In genomic region chr3:155870945-155871745, GRCh38 we compare ENCODE assay signal across 8 cellular contexts. TPM values are rescaled to one million over a fixed set of nuclear protein-coding genes. Genes with fewer than 3 reads are reported as not detected.
DNase-seq lines count a peak whose midpoint lies in the region; ATAC-seq and TF ChIP-seq lines count a peak whose summit lies in the region.

No MANE protein-coding gene starts in this region.

- POLR2A ChIA-PET in SK-N-SH (lab: Yijun Ruan, JAX), result interaction anchor here (3.2 kb wide), 1 partner anchor 65 kb away, joined by 17 read pairs; the partner anchor contains the start of gene C3orf33

- H3K4me1 ChIP-seq in SK-N-SH (ENCODE audit: control insufficient read depth in 1 of 2, insufficient read depth in 2 of 2, low read depth in 1 of 2, low read length in 1 of 2) (peaks cover 8 to 13% of the 10 kb centered on the region in 2 experiments; a peak in 3 of 4 replicates), heart left ventricle (peaks cover 0 to 33% (median 21%) of the 10 kb centered on the region in 12 donors), prostate gland (replicated peaks) (no peaks in the 10 kb centered on the region)

- H3K9me3 ChIP-seq in SK-N-SH (no peaks in the 10 kb centered on the region), heart left ventricle (no peaks in the 10 kb centered on the region), prostate gland (no peaks in the 10 kb centered on the region)

- intact Hi-C loops in heart left ventricle (cut with DNase I) (loop anchor here in 9 of 10 donors (1.0 to 10.0 kb wide), 8 partner anchors 16 to 1546 kb away; partner anchors contain the start of genes SLC33A1 (in 6 of the 9), C3orf33 (in 5 of the 9), DHX36 (in 1 of the 9) and PLCH1 (in 1 of the 9)), prostate gland (cut with DNase I) (loop anchor here (1.0 to 5.0 kb wide), 2 partner anchors 17 to 64 kb away; partner anchors contain the start of genes C3orf33 and SLC33A1)

- TF ChIP-seq CTCF in SK-N-SH (IDR thresholded peaks at IDR 0.05), result no peak
- no peak for TF ChIP-seq CTCF in heart left ventricle (IDR thresholded peaks at IDR 0.05)
- no peak for TF ChIP-seq CTCF in prostate gland (IDR thresholded peaks at IDR 0.05)

- peak overlapping the region; percentile 85 to 96 for H3K4me3 ChIP-seq in SK-N-SH (ENCODE audit: low read depth in 2 of 2, low read length in 1 of 2)
- H3K4me3 ChIP-seq in heart left ventricle, result peak overlapping the region; percentile 71 to 100 (median 96)
- H3K4me3 ChIP-seq in prostate gland, result peak overlapping the region; percentile 89 to 98

- H3K27ac ChIP-seq in SK-N-SH (ENCODE audit: low read depth in 2 of 2, low read length in 1 of 2) (peak overlapping the region; percentile 86 to 92), heart left ventricle (peak overlapping the region; percentile 52 to 99 (median 94)), prostate gland (peak overlapping the region; percentile 86 to 92)

- H3K36me3 ChIP-seq in SK-N-SH (replicated peaks in 1 of 2; ENCODE audit: control insufficient read depth in 1 of 2, insufficient read depth in 2 of 2, low read length in 1 of 2), result no peaks in the 10 kb centered on the region
- no peaks in the 10 kb centered on the region for H3K36me3 ChIP-seq in heart left ventricle
- no peaks in the 10 kb centered on the region for H3K36me3 ChIP-seq in prostate gland

- H3K27me3 ChIP-seq in SK-N-SH (ENCODE audit: insufficient read depth) (no peaks in the 10 kb centered on the region), heart left ventricle (no peaks in the 10 kb centered on the region), prostate gland (replicated peaks; ENCODE audit: insufficient read depth) (no peaks in the 10 kb centered on the region)

- TF ChIP-seq EP300 in SK-N-SH (IDR thresholded peaks at IDR 0.05; ENCODE audit: borderline replicate concordance in 1 of 2, low read depth in 1 of 2, low read length in 1 of 2), result 0 out of 4 replicates have a peak, but pooled peaks of 1 of the 2 experiments have one; percentile 8

- no peaks in the 10 kb centered on the region for H3K9me2 ChIP-seq in SK-N-SH

- H3F3A ChIP-seq in SK-N-SH (replicated peaks; ENCODE audit: insufficient read depth), result peaks cover 9% of the 10 kb centered on the region

- peak in 12 of 14 donors; percentile 11 to 77 (median 61) for DNase-seq in C1 segment of cervical spinal cord (lab: John Stamatoyannopoulos, UW)
- DNase-seq in SK-N-SH, result peak; percentile 78
- peak; percentile 14 for DNase-seq in activated naive CD8-positive, alpha-beta T cell treated with anti-CD3 and anti-CD28 coated beads, Interleukin-2, amount 50 U/mL, for 16 hours (ENCODE audit: low read depth, low spot score)
- DNase-seq in heart left ventricle, result peak; percentile 57 to 81 (median 65)
- DNase-seq in prostate gland (ENCODE audit: low spot score), result peak; percentile 45
- DNase-seq in NCI-H1436 (lab: John Stamatoyannopoulos, UW), result no peak

- ATAC-seq in GM19035 (IDR thresholded peaks at IDR 0.05; ENCODE audit: unreplicated experiment), result peak; percentile 39
- ATAC-seq in HG03342 (IDR thresholded peaks at IDR 0.05; ENCODE audit: unreplicated experiment), result peak; percentile 15
- ATAC-seq in heart left ventricle, result peak in 3 of 4 donors; percentile 31 to 47 (median 45)

- peak overlapping the region; percentile 96 for H3K9ac ChIP-seq in SK-N-SH

- H3K4me2 ChIP-seq in SK-N-SH, result peak overlapping the region; percentile 98

- H2AFZ ChIP-seq in SK-N-SH (ENCODE audit: low read depth), result peak overlapping the region; percentile 86

- WGBS in SK-N-SH (ENCODE audit: low lambda C conversion rate), result 0% methylated on average over 14 of the region's 85 CpGs
- WGBS in heart left ventricle, 4 donors, result 0 to 1% (median 0%) methylated on average over 31 to 85 of the region's 85 CpGs
- under 1% methylated on average over 68 of the region's 85 CpGs for WGBS in prostate gland

- TF ChIP-seq POLR2A in heart left ventricle (IDR thresholded peaks at IDR 0.05) (no peak), prostate gland (IDR thresholded peaks at IDR 0.05) (peak; percentile 25)

- TF ChIP-seq RAD21 in SK-N-SH (IDR thresholded peaks at IDR 0.05; ENCODE audit: low read length), result no peak

- CTCF ChIA-PET in SK-N-SH (lab: Yijun Ruan, JAX), result interaction anchor here (1.2 to 5.6 kb wide), 6 partner anchors 11 to 65 kb away, joined by 3 to 49 read pairs (median 4); partner anchors contain the start of gene C3orf33

- peaks cover 40% of the 10 kb centered on the region for H4K20me1 ChIP-seq in SK-N-SH (ENCODE audit: insufficient read depth)

- peaks cover 56% of the 10 kb centered on the region for H3K79me2 ChIP-seq in SK-N-SH (ENCODE audit: insufficient read depth)

TF ChIP-seq in SK-N-SH, 30 proteins besides CTCF, POLR2A, EP300 and RAD21 (continues in another document):
- TF ChIP-seq, protein P1, sequence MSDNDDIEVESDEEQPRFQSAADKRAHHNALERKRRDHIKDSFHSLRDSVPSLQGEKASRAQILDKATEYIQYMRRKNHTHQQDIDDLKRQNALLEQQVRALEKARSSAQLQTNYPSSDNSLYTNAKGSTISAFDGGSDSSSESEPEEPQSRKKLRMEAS (IDR thresholded peaks at IDR 0.05; ENCODE audit: low read depth), result peak; percentile 29; the same call in 1 of the 2 replicates
- TF ChIP-seq, protein P2, sequence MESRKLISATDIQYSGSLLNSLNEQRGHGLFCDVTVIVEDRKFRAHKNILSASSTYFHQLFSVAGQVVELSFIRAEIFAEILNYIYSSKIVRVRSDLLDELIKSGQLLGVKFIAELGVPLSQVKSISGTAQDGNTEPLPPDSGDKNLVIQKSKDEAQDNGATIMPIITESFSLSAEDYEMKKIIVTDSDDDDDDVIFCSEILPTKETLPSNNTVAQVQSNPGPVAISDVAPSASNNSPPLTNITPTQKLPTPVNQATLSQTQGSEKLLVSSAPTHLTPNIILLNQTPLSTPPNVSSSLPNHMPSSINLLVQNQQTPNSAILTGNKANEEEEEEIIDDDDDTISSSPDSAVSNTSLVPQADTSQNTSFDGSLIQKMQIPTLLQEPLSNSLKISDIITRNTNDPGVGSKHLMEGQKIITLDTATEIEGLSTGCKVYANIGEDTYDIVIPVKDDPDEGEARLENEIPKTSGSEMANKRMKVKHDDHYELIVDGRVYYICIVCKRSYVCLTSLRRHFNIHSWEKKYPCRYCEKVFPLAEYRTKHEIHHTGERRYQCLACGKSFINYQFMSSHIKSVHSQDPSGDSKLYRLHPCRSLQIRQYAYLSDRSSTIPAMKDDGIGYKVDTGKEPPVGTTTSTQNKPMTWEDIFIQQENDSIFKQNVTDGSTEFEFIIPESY (IDR thresholded peaks at IDR 0.05; ENCODE audit: borderline replicate concordance, low read depth), result no peak
- TF ChIP-seq TAF1 (IDR thresholded peaks at IDR 0.05; ENCODE audit: borderline replicate concordance, low read depth, low read length), result no peak
- no peak for TF ChIP-seq RFX5 (IDR thresholded peaks at IDR 0.05; ENCODE audit: low read length)
- TF ChIP-seq ELF1 (IDR thresholded peaks at IDR 0.05), result no peak
- TF ChIP-seq NFIC (IDR thresholded peaks at IDR 0.05; ENCODE audit: borderline replicate concordance), result no peak
- TF ChIP-seq MXI1 (IDR thresholded peaks at IDR 0.05; ENCODE audit: low read depth, low read length), result no peak
- no peak for TF ChIP-seq CHD2 (IDR thresholded peaks at IDR 0.05; ENCODE audit: low read length, partially characterized antibody)
- no peak for TF ChIP-seq EZH2phosphoT487 (IDR thresholded peaks at IDR 0.05; ENCODE audit: borderline replicate concordance, low read depth)
- TF ChIP-seq TEAD4 (IDR thresholded peaks at IDR 0.05; ENCODE audit: borderline replicate concordance, insufficient read depth), result no peak
- TF ChIP-seq REST (IDR thresholded peaks at IDR 0.05; ENCODE audit: low read depth, low read length), result no peak
- no peak for TF ChIP-seq JUND (IDR thresholded peaks at IDR 0.05)

RNA-seq across cellular contexts. Expression of gene GMPS, which starts 0.7 kb away (rescaled TPM):
- polyA plus RNA-seq in SK-N-SH (2012; rRNA removed), result 13.4 and 14.8 TPM in 2 replicates
- polyA plus RNA-seq in SK-N-SH (2012; cell fraction: cytosol; rRNA removed), result 21.1 and 28.5 TPM in 2 replicates
- polyA plus RNA-seq in SK-N-SH (2012; cell fraction: nucleus; rRNA removed), result 8.8 and 14.2 TPM in 2 replicates
- 10 to 100 TPM; 21.4 to 36.8 (median 32.3) TPM for total RNA-seq in heart left ventricle
- 10 to 100 TPM; 11.9 to 26.9 TPM for polyA plus RNA-seq in heart left ventricle
- total RNA-seq in prostate gland, result 10 to 100 TPM; 24.7 to 51.0 TPM

RNA-seq across cellular contexts. Expression of gene SLC33A1, which starts 16.9 kb away (rescaled TPM):
- polyA plus RNA-seq in SK-N-SH (2012; rRNA removed) (10.3 and 12.8 TPM in 2 replicates), heart left ventricle (10 to 100 TPM in 1 of 2 donors, 1 to 10 TPM in 1; 4.8 to 24.1 TPM)
- polyA plus RNA-seq in SK-N-SH (2012; cell fraction: cytosol; rRNA removed), result 10.8 and 11.9 TPM in 2 replicates
- polyA plus RNA-seq in SK-N-SH (2012; cell fraction: nucleus; rRNA removed), result 17.4 and 17.6 TPM in 2 replicates
- total RNA-seq in heart left ventricle (10 to 100 TPM; 14.6 to 30.5 (median 21.6) TPM), prostate gland (10 to 100 TPM; 43.4 to 43.9 TPM)
